ENCODE assay signal across 12 cellular contexts in genomic region chr17:10046259-10046658, GRCh38.
DNase-seq lines count a peak whose midpoint lies in the region; ATAC-seq and TF ChIP-seq lines count a peak whose summit lies in the region.
"Had no signal": no experiment of that assay in that cellular context is flagged by ENCODE, and none has a peak within 500 bp of the region (broad histone marks: within the 10 kb centered on the region; RNA-seq: fewer than 3 reads in every experiment).

No MANE protein-coding gene starts in this region.

- CTCF ChIA-PET in activated B cell treated with CpG ODN at 0.5 μM for 24 hours (lab: Charles Lee): no interaction called here

- intact Hi-C loops in left ventricle myocardium inferior (cut with micrococcal nuclease): no loop called here
- intact Hi-C loops in right cardiac atrium (cut with DNase I): no loop called here
- intact Hi-C loops in activated B cell treated with CpG ODN at 0.5 μM for 24 hours (cut with micrococcal nuclease): no loop called here

- H3K27ac Mint-ChIP-seq in activated B cell treated with CpG ODN at 0.5 μM for 24 hours (peak overlapping the region; percentile 78), memory B cell (no peak overlapping the region)
- H3K27ac Mint-ChIP-seq in stimulated activated naive B cell treated with anti-CD40 and anti-IgM and Interleukin-4, amounts not matched to agents 10 μg/mL and 1 μg/mL and 100 μg/mL, for 72 hours: peak overlapping the region; percentile 65

- WGBS in right cardiac atrium: 78% methylated on average over 10 of the region's 10 CpGs

- POLR2A ChIA-PET in activated B cell treated with CpG ODN at 0.5 μM for 24 hours (lab: Charles Lee): interaction anchor here (0.7 to 1.2 kb wide), 4 partner anchors 12 to 278 kb away, joined by 3 to 12 read pairs (median 6); no protein-coding TSS in a partner anchor

- H3K9me3 Mint-ChIP-seq in activated B cell treated with CpG ODN at 0.5 μM for 24 hours (no peaks in the 10 kb centered on the region), memory B cell (no peaks in the 10 kb centered on the region)
- H3K9me3 Mint-ChIP-seq in stimulated activated naive B cell treated with anti-CD40 and anti-IgM and Interleukin-4, amounts not matched to agents 10 μg/mL and 1 μg/mL and 100 μg/mL, for 72 hours: peaks cover 0 to 1% of the 10 kb centered on the region in 2 donors

- in situ Hi-C loops in G401 (cut with HindIII; ENCODE audit: low sequenced_read_pairs): no loop called here

- H3K4me3 ChIP-seq in left ventricle myocardium inferior (no peak overlapping the region), right cardiac atrium (ENCODE audit: low read length) (no peak overlapping the region)
- H3K4me3 ChIP-seq: HAP-1 had no signal

- H3K4me3 Mint-ChIP-seq in activated B cell treated with CpG ODN at 0.5 μM for 24 hours (no peak overlapping the region), memory B cell (peak overlapping the region; percentile 48)
- H3K4me3 Mint-ChIP-seq in stimulated activated naive B cell treated with anti-CD40 and anti-IgM and Interleukin-4, amounts not matched to agents 10 μg/mL and 1 μg/mL and 100 μg/mL, for 72 hours: peak overlapping the region in 1 of 2 donors; percentile 42

- peaks cover 54% of the 10 kb centered on the region for H3K4me1 ChIP-seq in left ventricle myocardium inferior
- peaks cover 10% of the 10 kb centered on the region for H3K4me1 ChIP-seq in right cardiac atrium (ENCODE audit: control insufficient read depth, insufficient read depth, low read length)
- H3K4me1 ChIP-seq: HAP-1 had no signal

- H3K4me1 Mint-ChIP-seq in activated B cell treated with CpG ODN at 0.5 μM for 24 hours (peaks cover 61% of the 10 kb centered on the region), memory B cell (peaks cover 11% of the 10 kb centered on the region)
- H3K4me1 Mint-ChIP-seq in stimulated activated naive B cell treated with anti-CD40 and anti-IgM and Interleukin-4, amounts not matched to agents 10 μg/mL and 1 μg/mL and 100 μg/mL, for 72 hours: peaks cover 45 to 94% of the 10 kb centered on the region in 2 donors

- H3K27me3 ChIP-seq in left ventricle myocardium inferior (ENCODE audit: low read depth) (no peaks in the 10 kb centered on the region), right cardiac atrium (ENCODE audit: control insufficient read depth, insufficient read depth) (no peaks in the 10 kb centered on the region)

- peak overlapping the region; percentile 64 for H3K27ac ChIP-seq in left ventricle myocardium inferior (replicated peaks)
- H3K27ac ChIP-seq in right cardiac atrium (ENCODE audit: low read length): no peak overlapping the region

- DNase-seq in left ventricle myocardium inferior (no peak), right cardiac atrium (no peak), activated B cell treated with CpG ODN at 0.5 μM for 24 hours (no peak), memory B cell (ENCODE audit: low spot score in 2 of 2) (no peak), G401 (ENCODE audit: low spot score) (no peak)
- DNase-seq in stimulated activated naive B cell treated with anti-CD40 and anti-IgM and Interleukin-4, amounts not matched to agents 10 μg/mL and 1 μg/mL and 100 μg/mL, for 72 hours: no peak
- no peak for DNase-seq in stimulated activated naive CD4-positive, alpha-beta T cell (lab: John Stamatoyannopoulos, UW)
- DNase-seq: Calu3, NCI-H187 treated with DMSO at 0.1 percent for 48 hours, NCI-H774 had no signal

- H3K27me3 Mint-ChIP-seq in activated B cell treated with CpG ODN at 0.5 μM for 24 hours (no peaks in the 10 kb centered on the region), memory B cell (peaks cover 7% of the 10 kb centered on the region)
- no peaks in the 10 kb centered on the region for H3K27me3 Mint-ChIP-seq in stimulated activated naive B cell treated with anti-CD40 and anti-IgM and Interleukin-4, amounts not matched to agents 10 μg/mL and 1 μg/mL and 100 μg/mL, for 72 hours

- no peaks in the 10 kb centered on the region for H3K36me3 Mint-ChIP-seq in activated B cell treated with CpG ODN at 0.5 μM for 24 hours (ENCODE audit: low read depth)
- H3K36me3 Mint-ChIP-seq in memory B cell: no peaks in the 10 kb centered on the region
- H3K36me3 Mint-ChIP-seq in stimulated activated naive B cell treated with anti-CD40 and anti-IgM and Interleukin-4, amounts not matched to agents 10 μg/mL and 1 μg/mL and 100 μg/mL, for 72 hours: peaks cover 8 to 12% of the 10 kb centered on the region in 2 donors

- no peaks in the 10 kb centered on the region for H3K9me3 ChIP-seq in left ventricle myocardium inferior (replicated peaks)
- H3K9me3 ChIP-seq in right cardiac atrium (ENCODE audit: control insufficient read depth, low read length): no peaks in the 10 kb centered on the region
- H3K9me3 ChIP-seq: HAP-1 had no signal

- ATAC-seq in right cardiac atrium (no peak), activated B cell treated with CpG ODN at 0.5 μM for 24 hours (ENCODE audit: low read depth) (no peak), memory B cell (ENCODE audit: low read depth) (no peak), GM19395 (IDR thresholded peaks at IDR 0.05; ENCODE audit: unreplicated experiment) (no peak)
- ATAC-seq in stimulated activated naive B cell treated with anti-CD40 and anti-IgM and Interleukin-4, amounts not matched to agents 10 μg/mL and 1 μg/mL and 100 μg/mL, for 72 hours (replicated peaks): no peak

- H3K36me3 ChIP-seq in left ventricle myocardium inferior: no peaks in the 10 kb centered on the region
- H3K36me3 ChIP-seq: HAP-1 had no signal

- TF ChIP-seq CTCF in left ventricle myocardium inferior (IDR thresholded peaks at IDR 0.05; ENCODE audit: borderline replicate concordance) (no peak), activated B cell treated with CpG ODN at 0.5 μM for 24 hours (IDR thresholded peaks at IDR 0.05) (no peak)
